ENCODE assay signal across 1 cellular context in genomic region chr1:230123280-230124186, GRCh38.
TF ChIP-seq lines count a peak whose summit lies in the region.

No MANE protein-coding gene starts in this region.

TF ChIP-seq in HepG2, 621 proteins besides CTCF, POLR2A, EP300 and RAD21 (continued from another document and continues in another):
- TF ChIP-seq ZNF740 (CRISPR knock-in tag; IDR thresholded peaks at IDR 0.05) (no peak), CBX1 (IDR thresholded peaks at IDR 0.05; ENCODE audit: low read depth) (no peak), ZNF335 (CRISPR knock-in tag; IDR thresholded peaks at IDR 0.05) (no peak), SAP130 (CRISPR knock-in tag; IDR thresholded peaks at IDR 0.05; ENCODE audit: low read depth) (peak; percentile 54; the same call in 1 of the 2 replicates), CAMTA2 (CRISPR knock-in tag; IDR thresholded peaks at IDR 0.05; ENCODE audit: borderline replicate concordance) (no peak), CEBPG (CRISPR knock-in tag; IDR thresholded peaks at IDR 0.05) (no peak), CREB1 (IDR thresholded peaks at IDR 0.05) (peak; percentile 61), CREB1 (CRISPR knock-in tag; IDR thresholded peaks at IDR 0.05) (peak; percentile 79), ZNF557 (CRISPR knock-in tag; IDR thresholded peaks at IDR 0.05) (no peak), ZBTB39 (CRISPR knock-in tag; IDR thresholded peaks at IDR 0.05) (no peak), DPF2 (CRISPR knock-in tag; IDR thresholded peaks at IDR 0.05; ENCODE audit: borderline replicate concordance, low read depth) (no peak), MYC (CRISPR knock-in tag; IDR thresholded peaks at IDR 0.05; ENCODE audit: borderline replicate concordance) (no peak), FOXK2 (IDR thresholded peaks at IDR 0.05) (no peak), ATM (IDR thresholded peaks at IDR 0.05; ENCODE audit: borderline replicate concordance) (no peak), ZNF891 (CRISPR knock-in tag; IDR thresholded peaks at IDR 0.05) (no peak), SP4 (CRISPR knock-in tag; IDR thresholded peaks at IDR 0.05) (no peak), TEF (CRISPR knock-in tag; IDR thresholded peaks at IDR 0.05) (no peak), MAF1 (CRISPR knock-in tag; IDR thresholded peaks at IDR 0.05; ENCODE audit: borderline replicate concordance) (no peak), ZNF530 (CRISPR knock-in tag; IDR thresholded peaks at IDR 0.05; ENCODE audit: low read depth) (no peak), ARNT2 (CRISPR knock-in tag; IDR thresholded peaks at IDR 0.05; ENCODE audit: low read depth) (no peak), FIP1L1 (IDR thresholded peaks at IDR 0.05; ENCODE audit: borderline replicate concordance, insufficient read depth, low read depth, low read length) (no peak), HOMEZ (CRISPR knock-in tag; IDR thresholded peaks at IDR 0.05; ENCODE audit: low read depth) (no peak), NONO (IDR thresholded peaks at IDR 0.05) (no peak), NONO (CRISPR knock-in tag; conservative IDR thresholded peaks at IDR 0.05) (no peak), ARID3A (IDR thresholded peaks at IDR 0.05; ENCODE audit: low read depth, low read length) (no peak), RXRB (CRISPR knock-in tag; IDR thresholded peaks at IDR 0.05; ENCODE audit: borderline replicate concordance) (0 out of 2 replicates have a peak, but pooled peaks have one; percentile 25), ZNF564 (CRISPR knock-in tag; IDR thresholded peaks at IDR 0.05) (no peak), SMARCC2 (IDR thresholded peaks at IDR 0.05) (no peak), ZNF703 (CRISPR knock-in tag; IDR thresholded peaks at IDR 0.05; ENCODE audit: borderline replicate concordance) (no peak), BRCA1 (CRISPR knock-in tag; IDR thresholded peaks at IDR 0.05) (no peak), HMG20A (CRISPR knock-in tag; IDR thresholded peaks at IDR 0.05; ENCODE audit: borderline replicate concordance) (peak; percentile 9; the same call in 1 of the 2 replicates), ZMYM4 (CRISPR knock-in tag; IDR thresholded peaks at IDR 0.05) (no peak), ZNF280D (CRISPR knock-in tag; IDR thresholded peaks at IDR 0.05) (no peak), GABPA (IDR thresholded peaks at IDR 0.05; ENCODE audit: low read depth, low read length) (no peak), GABPA (CRISPR knock-in tag; IDR thresholded peaks at IDR 0.05; ENCODE audit: low read depth) (no peak), ZNF749 (CRISPR knock-in tag; IDR thresholded peaks at IDR 0.05; ENCODE audit: borderline replicate concordance) (no peak), NR3C1 (CRISPR knock-in tag; IDR thresholded peaks at IDR 0.05) (no peak), NR2F6 (IDR thresholded peaks at IDR 0.05) (peak; percentile 17; the same call in 1 of the 2 replicates), NR2F6 (CRISPR knock-in tag; IDR thresholded peaks at IDR 0.05) (no peak), RFX3 (CRISPR knock-in tag; IDR thresholded peaks at IDR 0.05) (no peak), HBP1 (CRISPR knock-in tag; IDR thresholded peaks at IDR 0.05; ENCODE audit: low read depth) (no peak), ZNF441 (CRISPR knock-in tag; IDR thresholded peaks at IDR 0.05; ENCODE audit: borderline replicate concordance) (no peak), NFIB (CRISPR knock-in tag; IDR thresholded peaks at IDR 0.05; ENCODE audit: borderline replicate concordance) (no peak), DDIT3 (CRISPR knock-in tag; IDR thresholded peaks at IDR 0.05) (no peak), LCORL (IDR thresholded peaks at IDR 0.05) (no peak), LCORL (CRISPR knock-in tag; IDR thresholded peaks at IDR 0.05) (peak; percentile 20; the same call in 1 of the 2 replicates), ZNF574 (CRISPR knock-in tag; IDR thresholded peaks at IDR 0.05) (no peak), BCLAF1 (IDR thresholded peaks at IDR 0.05) (no peak), NFIC (IDR thresholded peaks at IDR 0.05; ENCODE audit: low read length) (no peak), TARDBP (CRISPR knock-in tag; IDR thresholded peaks at IDR 0.05) (no peak)
